8 cellular contexts compared by ENCODE assay signal in genomic region chr4:140156529-140157171, GRCh38. TPM values are rescaled to one million over a fixed set of nuclear protein-coding genes. Genes with fewer than 3 reads are reported as not detected.
DNase-seq lines count a peak whose midpoint lies in the region; ATAC-seq and TF ChIP-seq lines count a peak whose summit lies in the region.

No MANE protein-coding gene starts in this region.

- peak overlapping the region; percentile 77 for H3K27ac Mint-ChIP-seq in activated CD4-positive, alpha-beta T cell treated with anti-CD3 and anti-CD28 coated beads for 36 hours
- H3K27ac Mint-ChIP-seq in activated B cell treated with CpG ODN at 0.5 μM for 24 hours, result peak overlapping the region; percentile 78
- H3K27ac Mint-ChIP-seq in effector memory CD8-positive, alpha-beta T cell, result peak overlapping the region in 1 of 2 donors; percentile 38

- peak; percentile 69 for DNase-seq in activated CD4-positive, alpha-beta T cell treated with anti-CD3 and anti-CD28 coated beads for 36 hours
- no peak for DNase-seq in activated CD4-positive, alpha-beta T cell treated with anti-CD3 and anti-CD28 coated beads for 1 hour
- DNase-seq in activated B cell treated with CpG ODN at 0.5 μM for 24 hours (peak; percentile 22), posterior cingulate gyrus (no peak), omental fat pad (ENCODE audit: low spot score) (no peak)
- peak; percentile 37 for DNase-seq in stimulated activated naive CD8-positive, alpha-beta T cell treated with anti-CD3 and anti-CD28 coated beads, Interleukin-15, Interleukin-2, amounts not matched to agents 100 U/mL and 50 U/mL, for 24 hours
- DNase-seq in effector memory CD8-positive, alpha-beta T cell, result no peak

- H3K4me1 Mint-ChIP-seq in activated CD4-positive, alpha-beta T cell treated with anti-CD3 and anti-CD28 coated beads for 36 hours, result peaks cover 31% of the 10 kb centered on the region
- peaks cover 42% of the 10 kb centered on the region for H3K4me1 Mint-ChIP-seq in activated B cell treated with CpG ODN at 0.5 μM for 24 hours
- H3K4me1 Mint-ChIP-seq in effector memory CD8-positive, alpha-beta T cell (ENCODE audit: low read depth in 2 of 2), result peaks cover 11 to 12% of the 10 kb centered on the region in 2 donors

- peak overlapping the region; percentile 30 for H3K4me3 Mint-ChIP-seq in activated CD4-positive, alpha-beta T cell treated with anti-CD3 and anti-CD28 coated beads for 36 hours
- peak overlapping the region; percentile 55 for H3K4me3 Mint-ChIP-seq in activated B cell treated with CpG ODN at 0.5 μM for 24 hours
- H3K4me3 Mint-ChIP-seq in effector memory CD8-positive, alpha-beta T cell, result no peak overlapping the region

- H3K27me3 Mint-ChIP-seq in activated CD4-positive, alpha-beta T cell treated with anti-CD3 and anti-CD28 coated beads for 36 hours, result peaks cover 7% of the 10 kb centered on the region
- H3K27me3 Mint-ChIP-seq in activated B cell treated with CpG ODN at 0.5 μM for 24 hours, result peaks cover 37% of the 10 kb centered on the region
- no peaks in the 10 kb centered on the region for H3K27me3 Mint-ChIP-seq in effector memory CD8-positive, alpha-beta T cell

- peaks cover 1% of the 10 kb centered on the region for H3K36me3 Mint-ChIP-seq in activated CD4-positive, alpha-beta T cell treated with anti-CD3 and anti-CD28 coated beads for 36 hours (ENCODE audit: low read depth)
- peaks cover 5% of the 10 kb centered on the region for H3K36me3 Mint-ChIP-seq in activated B cell treated with CpG ODN at 0.5 μM for 24 hours (ENCODE audit: low read depth)
- peaks cover 12% of the 10 kb centered on the region for H3K36me3 Mint-ChIP-seq in effector memory CD8-positive, alpha-beta T cell (ENCODE audit: insufficient read depth)

- POLR2A ChIA-PET in activated CD4-positive, alpha-beta T cell treated with anti-CD3 and anti-CD28 coated beads for 36 hours (lab: Charles Lee), result interaction anchor here (0.6 to 1.1 kb wide), 5 partner anchors 40 to 178 kb away, joined by 3 to 5 read pairs (median 4); no protein-coding TSS in a partner anchor
- POLR2A ChIA-PET in activated B cell treated with CpG ODN at 0.5 μM for 24 hours (lab: Charles Lee), result interaction anchor here (0.9 to 3.2 kb wide), 6 partner anchors 78 to 107 kb away, joined by 3 to 13 read pairs (median 4); no protein-coding TSS in a partner anchor

- TF ChIP-seq CTCF in activated B cell treated with CpG ODN at 0.5 μM for 24 hours (IDR thresholded peaks at IDR 0.05), result no peak
- no peak for TF ChIP-seq CTCF in omental fat pad (IDR thresholded peaks at IDR 0.05)

- peak; percentile 51 for ATAC-seq in activated CD4-positive, alpha-beta T cell treated with anti-CD3 and anti-CD28 coated beads for 36 hours
- ATAC-seq in HG03135 (IDR thresholded peaks at IDR 0.05; ENCODE audit: unreplicated experiment), result peak; percentile 56
- ATAC-seq in activated B cell treated with CpG ODN at 0.5 μM for 24 hours (ENCODE audit: low read depth), result peak; percentile 26
- ATAC-seq in stimulated activated naive CD8-positive, alpha-beta T cell treated with anti-CD3 and anti-CD28 coated beads, Interleukin-15, Interleukin-2, amounts not matched to agents 100 U/mL and 50 U/mL, for 24 hours, result peak; percentile 58
- no peak for ATAC-seq in effector memory CD8-positive, alpha-beta T cell (replicated peaks)
- no peak for ATAC-seq in omental fat pad (ENCODE audit: low FRiP score)

- H3K9me3 Mint-ChIP-seq in activated CD4-positive, alpha-beta T cell treated with anti-CD3 and anti-CD28 coated beads for 36 hours (ENCODE audit: low read depth), result peaks cover under 1% of the 10 kb centered on the region
- H3K9me3 Mint-ChIP-seq in activated B cell treated with CpG ODN at 0.5 μM for 24 hours, result no peaks in the 10 kb centered on the region
- peaks cover 0 to under 1% of the 10 kb centered on the region in 2 donors for H3K9me3 Mint-ChIP-seq in effector memory CD8-positive, alpha-beta T cell

- CTCF ChIA-PET in activated CD4-positive, alpha-beta T cell treated with anti-CD3 and anti-CD28 coated beads for 36 hours (lab: Charles Lee), result interaction anchor here (0.7 to 1.9 kb wide), 7 partner anchors 11 to 178 kb away, joined by 3 to 7 read pairs (median 3); no protein-coding TSS in a partner anchor
- CTCF ChIA-PET in activated B cell treated with CpG ODN at 0.5 μM for 24 hours (lab: Charles Lee), result interaction anchor here (1.2 to 2.1 kb wide), 3 partner anchors 87 to 104 kb away, joined by 3 to 6 read pairs (median 5); no protein-coding TSS in a partner anchor

- intact Hi-C loops in activated CD4-positive, alpha-beta T cell treated with anti-CD3 and anti-CD28 coated beads for 36 hours (cut with DNase I, micrococcal nuclease), result loop anchor here (1.0 to 10.0 kb wide), 8 partner anchors 53 to 599 kb away; partner anchors contain the start of gene SETD7 (in 1 of the 2)
- intact Hi-C loops in activated B cell treated with CpG ODN at 0.5 μM for 24 hours (cut with micrococcal nuclease) (loop anchor here (1.0 to 10.0 kb wide), 3 partner anchors 103 to 492 kb away; partner anchors contain the start of gene MGST2), posterior cingulate gyrus (cut with DNase I) (loop anchor here (10.0 kb wide), 1 partner anchor 262 kb away; no protein-coding TSS in a partner anchor)

RNA-seq across cellular contexts. Expression of gene MAML3, which starts 2.7 kb away (rescaled TPM):
- total RNA-seq in activated CD4-positive, alpha-beta T cell treated with anti-CD3 and anti-CD28 coated beads for 36 hours, result 1 to 10 TPM; 1.6 to 1.9 TPM
- total RNA-seq in activated B cell treated with CpG ODN at 0.5 μM for 24 hours, result 1.9 and 2.6 TPM in 2 replicates
- 10 to 100 TPM in 3 of 4 donors, 1 to 10 TPM in 1; 4.8 to 12.8 (median 11.7) TPM for total RNA-seq in omental fat pad

Comparison
In these comparisons a context has a peak if more than half of its experiments do, and no peak if none do; other contexts are left out.
1. DNase-seq: peak in activated CD4-positive, alpha-beta T cell treated with anti-CD3 and anti-CD28 coated beads for 36 hours (single experiment), activated B cell treated with CpG ODN at 0.5 μM for 24 hours (single experiment) and stimulated activated naive CD8-positive, alpha-beta T cell treated with anti-CD3 and anti-CD28 coated beads, Interleukin-15, Interleukin-2, amounts not matched to agents 100 U/mL and 50 U/mL, for 24 hours (single experiment); none in activated CD4-positive, alpha-beta T cell treated with anti-CD3 and anti-CD28 coated beads for 1 hour (single experiment), posterior cingulate gyrus (0 of 10), effector memory CD8-positive, alpha-beta T cell (0 of 3) and omental fat pad (single experiment).
2. ATAC-seq: peak in activated CD4-positive, alpha-beta T cell treated with anti-CD3 and anti-CD28 coated beads for 36 hours (single experiment), HG03135 (single experiment), activated B cell treated with CpG ODN at 0.5 μM for 24 hours (single experiment) and stimulated activated naive CD8-positive, alpha-beta T cell treated with anti-CD3 and anti-CD28 coated beads, Interleukin-15, Interleukin-2, amounts not matched to agents 100 U/mL and 50 U/mL, for 24 hours (single experiment); none in effector memory CD8-positive, alpha-beta T cell (single experiment) and omental fat pad (single experiment).
3. H3K4me3 Mint-ChIP-seq: peak in activated CD4-positive, alpha-beta T cell treated with anti-CD3 and anti-CD28 coated beads for 36 hours (single experiment) and activated B cell treated with CpG ODN at 0.5 μM for 24 hours (single experiment); none in effector memory CD8-positive, alpha-beta T cell (0 of 2).